ENCODE assay signal across 14 cellular contexts in genomic region chr4:177064724-177065394, GRCh38.
DNase-seq lines count a peak whose midpoint lies in the region; ATAC-seq and TF ChIP-seq lines count a peak whose summit lies in the region.
"Had no signal": no experiment of that assay in that cellular context is flagged by ENCODE, and none has a peak within 500 bp of the region (broad histone marks: within the 10 kb centered on the region; RNA-seq: fewer than 3 reads in every experiment).

No MANE protein-coding gene starts in this region.

- H3K4me3 Mint-ChIP-seq in GM23338 (no peak overlapping the region), Caco-2 (ENCODE audit: unreplicated experiment) (no peak overlapping the region)

- CTCF ChIA-PET in Caco-2 (lab: Charles Lee), result no interaction called here

- H3K27ac ChIP-seq in GM23338 (ENCODE audit: low read depth), result no peak overlapping the region
- H3K27ac ChIP-seq: BLaER1 treated with 17β-estradiol and CSF1 and Interleukin-3, amounts not matched to agents 10 nM and 100 nM had no signal

- no peaks in the 10 kb centered on the region for H3K9me3 ChIP-seq in Caco-2

- H3K9me3 Mint-ChIP-seq in GM23338 (peaks cover 3% of the 10 kb centered on the region; the same call in 1 of the 3 replicates), Caco-2 (ENCODE audit: unreplicated experiment) (no peaks in the 10 kb centered on the region)

- H3K27ac Mint-ChIP-seq in GM23338 (no peak overlapping the region), Caco-2 (ENCODE audit: unreplicated experiment) (no peak overlapping the region)

- H3K27me3 Mint-ChIP-seq in GM23338 (ENCODE audit: insufficient read depth, low read depth, poor library complexity), result no peaks in the 10 kb centered on the region
- H3K27me3 Mint-ChIP-seq in Caco-2 (ENCODE audit: insufficient read depth, unreplicated experiment), result no peaks in the 10 kb centered on the region

- intact Hi-C loops in Caco-2 (cut with micrococcal nuclease; ENCODE audit: unreplicated experiment), result no loop called here

- no TSS peak for BruUV-seq in Caco-2 (replicated peaks; lab: Mats Ljungman, UMichigan)

- ATAC-seq in GM23338, result peak; percentile 48; the same call in 2 of the 3 replicates
- no peak for ATAC-seq in HG03378 (IDR thresholded peaks at IDR 0.05; ENCODE audit: unreplicated experiment)
- ATAC-seq: Panc1 had no signal

- TF ChIP-seq CTCF in GM23338 (conservative IDR thresholded peaks at IDR 0.05; ENCODE audit: low read depth in 2 of 2) (peak; percentile 24 to 49), Caco-2 (IDR thresholded peaks at IDR 0.05; ENCODE audit: insufficient read depth in 1 of 2, low read depth in 1 of 2, low read length in 1 of 2, severe bottlenecking in 1 of 2, unreplicated experiment in 1 of 2) (no peak)

- no peak overlapping the region for H2AFZ ChIP-seq in GM23338

- no peaks in the 10 kb centered on the region for H3F3A ChIP-seq in GM23338 (replicated peaks; ENCODE audit: low read depth)

- peaks cover 7% of the 10 kb centered on the region; the same call in 2 of the 3 replicates for H3K4me1 Mint-ChIP-seq in GM23338
- no peaks in the 10 kb centered on the region for H3K4me1 Mint-ChIP-seq in Caco-2 (ENCODE audit: low read depth, unreplicated experiment)

- in situ Hi-C loops in SK-MEL-5 (cut with HindIII; ENCODE audit: low pct_unique_long_range_greater_than_20kb, low sequenced_read_pairs), result no loop called here

- H3K4me1 ChIP-seq in GM23338 (ENCODE audit: insufficient read depth) (no peaks in the 10 kb centered on the region), Caco-2 (no peaks in the 10 kb centered on the region)
- H3K4me1 ChIP-seq: BLaER1 treated with 17β-estradiol and CSF1 and Interleukin-3, amounts not matched to agents 10 nM and 100 nM had no signal

- H3K79me2 ChIP-seq in GM23338 (replicated peaks; ENCODE audit: insufficient read depth), result no peaks in the 10 kb centered on the region

- no peak overlapping the region for H3K4me2 ChIP-seq in GM23338
- H3K4me2 ChIP-seq: BLaER1 treated with 17β-estradiol and CSF1 and Interleukin-3, amounts not matched to agents 10 nM and 100 nM had no signal

- H3K36me3 Mint-ChIP-seq in GM23338 (ENCODE audit: low read depth) (no peaks in the 10 kb centered on the region), Caco-2 (ENCODE audit: insufficient read depth, unreplicated experiment) (no peaks in the 10 kb centered on the region)

- POLR2A ChIA-PET in Caco-2 (lab: Charles Lee), result no interaction called here

- no peaks in the 10 kb centered on the region for H4K20me1 ChIP-seq in GM23338 (replicated peaks; ENCODE audit: insufficient read depth)
- H4K20me1 ChIP-seq: BLaER1 treated with 17β-estradiol and CSF1 and Interleukin-3, amounts not matched to agents 10 nM and 100 nM had no signal

- H3K9me2 ChIP-seq in GM23338 (ENCODE audit: insufficient read depth), result no peaks in the 10 kb centered on the region

- no peaks in the 10 kb centered on the region for H3K36me3 ChIP-seq in GM23338 (ENCODE audit: insufficient read depth)
- no peaks in the 10 kb centered on the region for H3K36me3 ChIP-seq in Caco-2 (ENCODE audit: control insufficient read depth, insufficient read depth, low read length)
- H3K36me3 ChIP-seq: BLaER1 treated with 17β-estradiol and CSF1 and Interleukin-3, amounts not matched to agents 10 nM and 100 nM had no signal

- DNase-seq in GM23338 (ENCODE audit: low spot score) (peak; percentile 28), LHCN-M2 (ENCODE audit: low read depth) (peak; percentile 39), SK-MEL-5 (ENCODE audit: low read depth, low spot score) (peak; percentile 31), myocyte (ENCODE audit: low read depth) (peak; percentile 16), HPDE6-E6E7 (ENCODE audit: extremely low spot score) (no peak), Caco-2 (no peak), AG08395 (ENCODE audit: low spot score) (no peak)
- DNase-seq: GOT3, IMR-90, NCI-H146, SHP77 had no signal

- H3K4me3 ChIP-seq in GM23338 (no peak overlapping the region), Caco-2 (ENCODE audit: low read depth, low read length) (no peak overlapping the region)
- H3K4me3 ChIP-seq: BLaER1 treated with 17β-estradiol and CSF1 and Interleukin-3, amounts not matched to agents 10 nM and 100 nM had no signal

- no peaks in the 10 kb centered on the region for H3K27me3 ChIP-seq in GM23338 (ENCODE audit: insufficient read depth)
- H3K27me3 ChIP-seq in Caco-2 (replicated peaks; ENCODE audit: control insufficient read depth, insufficient read depth, low read length), result no peaks in the 10 kb centered on the region
- H3K27me3 ChIP-seq: BLaER1 treated with 17β-estradiol and CSF1 and Interleukin-3, amounts not matched to agents 10 nM and 100 nM had no signal

TF ChIP-seq in GM23338, 12 proteins besides CTCF, POLR2A, EP300 and RAD21:
- TF ChIP-seq ZNF462 (CRISPR knock-in tag; IDR thresholded peaks at IDR 0.05), result peak; percentile 68
- TF ChIP-seq STAT1 (IDR thresholded peaks at IDR 0.05; ENCODE audit: unreplicated experiment), result no peak
- no peak for TF ChIP-seq EZH2 (IDR thresholded peaks at IDR 0.05; ENCODE audit: low read depth, unreplicated experiment)
TF ChIP-seq in GM23338: peak in this region for 1.

Comparison
In these comparisons a context has a peak if more than half of its experiments do, and no peak if none do; other contexts are left out.
1. DNase-seq: peak in GM23338 (single experiment), LHCN-M2 (single experiment), SK-MEL-5 (single experiment) and myocyte (single experiment); none in HPDE6-E6E7 (single experiment), Caco-2 (0 of 2) and AG08395 (single experiment).
2. CTCF ChIP-seq: peak in GM23338 (2 of 2); none in Caco-2 (0 of 2).